Comparison of ENCODE assay signal across 8 cellular contexts in the genomic region with DNA sequence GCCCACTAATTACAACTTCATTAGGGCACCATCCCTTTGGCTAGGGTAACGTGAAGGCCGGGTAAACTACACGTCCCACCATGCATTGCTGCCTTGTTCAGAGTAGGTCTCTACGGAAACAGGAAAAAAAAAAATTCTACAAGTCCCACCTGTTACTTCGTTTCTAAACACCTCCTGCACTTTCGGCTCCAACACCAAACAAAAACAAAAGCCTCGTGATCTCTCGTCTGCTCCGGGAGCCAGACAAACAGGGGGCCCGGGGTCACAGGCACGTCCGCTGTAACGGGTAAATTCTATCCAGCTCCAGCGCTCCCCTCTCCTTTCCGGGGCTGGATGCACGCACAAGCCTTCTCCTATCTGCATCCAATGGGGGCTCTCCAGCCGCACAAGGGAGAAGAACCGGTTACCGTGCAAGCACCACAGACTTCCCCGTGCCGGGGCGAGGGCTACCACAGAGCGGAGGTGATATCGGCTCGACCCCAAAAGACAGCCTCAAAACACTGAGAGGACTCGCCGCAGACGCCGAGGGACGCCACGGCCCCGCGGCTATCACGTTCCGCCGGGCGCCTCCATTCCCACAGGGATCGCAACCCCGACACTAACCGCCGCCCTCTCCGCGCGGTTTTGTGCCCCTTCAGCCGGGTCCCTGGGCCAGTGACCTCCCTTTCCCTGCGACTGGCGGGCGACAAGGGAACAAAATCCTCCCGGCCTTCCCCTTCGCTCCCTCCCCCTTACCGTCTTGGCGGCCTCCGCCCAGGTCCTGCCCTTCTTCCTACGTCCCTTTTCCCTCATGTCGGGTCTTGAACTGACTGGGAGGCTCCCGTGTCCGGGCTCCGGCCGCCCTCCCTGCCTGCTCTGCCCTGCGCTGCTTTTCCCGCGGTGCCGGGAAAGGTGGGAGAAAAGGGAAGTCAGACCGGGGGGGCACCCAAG. TPM values are rescaled to one million over a fixed set of nuclear protein-coding genes. Genes with fewer than 3 reads are reported as not detected.
A peak's percentile ranks its signal among the peaks of the same experiment; 100 is the strongest.
DNase-seq lines count a peak whose midpoint lies in the region; ATAC-seq and TF ChIP-seq lines count a peak whose summit lies in the region.

No MANE protein-coding gene starts in this region.

- peak overlapping the region; percentile 95 for H3K27ac ChIP-seq in BLaER1

- DNase-seq in NCI-H82 treated with DMSO at 0.1 percent for 48 hours (lab: John Stamatoyannopoulos, UW; ENCODE audit: unreplicated experiment) (peak; percentile 16), mesothelial cell of epicardium (ENCODE audit: low spot score in 2 of 2, unreplicated experiment in 2 of 2) (peak; percentile 30 to 59)
- DNase-seq in activated CD8-positive, alpha-beta memory T cell treated with anti-CD3 and anti-CD28 coated beads, Interleukin-2, amount 10 ng/mL, durations not matched to agents 7 days and 5 days, result peak; percentile 79
- DNase-seq in stimulated activated CD8-positive, alpha-beta memory T cell treated with anti-CD3 and anti-CD28 coated beads, Interleukin-15, amount 100 ng/mL, for 48 hours (ENCODE audit: low read depth in 2 of 2), result peak; percentile 5 to 33

- H3K27me3 ChIP-seq in BLaER1, result no peaks in the 10 kb centered on the region
- H3K27me3 ChIP-seq in endocrine pancreas (ENCODE audit: control insufficient read depth, insufficient read depth, low read length), result no peaks in the 10 kb centered on the region

- CTCF ChIA-PET in activated CD8-positive, alpha-beta memory T cell treated with anti-CD3 and anti-CD28 coated beads, Interleukin-2, amount 10 ng/mL, durations not matched to agents 7 days and 5 days (lab: Charles Lee), result interaction anchor here (0.6 to 3.0 kb wide), 10 partner anchors 10 to 271 kb away, joined by 3 to 16 read pairs (median 4); a partner anchor contains a TSS

- peaks cover 47% of the 10 kb centered on the region for H4K20me1 ChIP-seq in BLaER1

- TF ChIP-seq CTCF in mesothelial cell of epicardium (IDR thresholded peaks at IDR 0.05; ENCODE audit: unreplicated experiment), result no peak

- H3K4me1 Mint-ChIP-seq in activated CD8-positive, alpha-beta memory T cell treated with anti-CD3 and anti-CD28 coated beads, Interleukin-2, amount 10 ng/mL, durations not matched to agents 7 days and 5 days, result peaks cover 42% of the 10 kb centered on the region
- H3K4me1 Mint-ChIP-seq in mesothelial cell of epicardium, result peaks cover 23% of the 10 kb centered on the region

- H3K27me3 Mint-ChIP-seq in activated CD8-positive, alpha-beta memory T cell treated with anti-CD3 and anti-CD28 coated beads, Interleukin-2, amount 10 ng/mL, durations not matched to agents 7 days and 5 days, result no peaks in the 10 kb centered on the region
- peaks cover 26% of the 10 kb centered on the region for H3K27me3 Mint-ChIP-seq in mesothelial cell of epicardium (ENCODE audit: low read depth)

- H3K9ac ChIP-seq in BLaER1, result peak overlapping the region; percentile 96
- peak overlapping the region; percentile 91 for H3K9ac ChIP-seq in endocrine pancreas (ENCODE audit: control insufficient read depth, insufficient read depth, low read length)

- ATAC-seq in GM19328 (IDR thresholded peaks at IDR 0.05; ENCODE audit: unreplicated experiment), result peak; percentile 48
- peak; percentile 31 for ATAC-seq in HG03565 (IDR thresholded peaks at IDR 0.05; ENCODE audit: unreplicated experiment)
- ATAC-seq in activated CD8-positive, alpha-beta memory T cell treated with anti-CD3 and anti-CD28 coated beads, Interleukin-2, amount 10 ng/mL, durations not matched to agents 7 days and 5 days, result peak; percentile 54

- peak overlapping the region; percentile 79 for H3K4me2 ChIP-seq in BLaER1

- no peaks in the 10 kb centered on the region for H3K9me3 Mint-ChIP-seq in activated CD8-positive, alpha-beta memory T cell treated with anti-CD3 and anti-CD28 coated beads, Interleukin-2, amount 10 ng/mL, durations not matched to agents 7 days and 5 days (ENCODE audit: low read depth)
- H3K9me3 Mint-ChIP-seq in mesothelial cell of epicardium, result no peaks in the 10 kb centered on the region

- H3K4me3 ChIP-seq in BLaER1 (peak overlapping the region; percentile 98), endocrine pancreas (ENCODE audit: control insufficient read depth, insufficient read depth, low read length) (peak overlapping the region; percentile 89)

- H3K9me3 ChIP-seq in BLaER1 (no peaks in the 10 kb centered on the region), endocrine pancreas (ENCODE audit: control insufficient read depth, low read length) (no peaks in the 10 kb centered on the region)

- H3K27ac Mint-ChIP-seq in activated CD8-positive, alpha-beta memory T cell treated with anti-CD3 and anti-CD28 coated beads, Interleukin-2, amount 10 ng/mL, durations not matched to agents 7 days and 5 days, result peak overlapping the region; percentile 98
- peak overlapping the region; percentile 99 for H3K27ac Mint-ChIP-seq in mesothelial cell of epicardium

- H3K36me3 Mint-ChIP-seq in activated CD8-positive, alpha-beta memory T cell treated with anti-CD3 and anti-CD28 coated beads, Interleukin-2, amount 10 ng/mL, durations not matched to agents 7 days and 5 days, result peaks cover 8% of the 10 kb centered on the region
- no peaks in the 10 kb centered on the region for H3K36me3 Mint-ChIP-seq in mesothelial cell of epicardium

- H3K36me3 ChIP-seq in BLaER1 (peaks cover 17% of the 10 kb centered on the region), endocrine pancreas (ENCODE audit: control insufficient read depth, insufficient read depth, low read length) (no peaks in the 10 kb centered on the region)

- H3K4me1 ChIP-seq in BLaER1 (peaks cover 24% of the 10 kb centered on the region), endocrine pancreas (ENCODE audit: control insufficient read depth, insufficient read depth, low read length) (peaks cover 21% of the 10 kb centered on the region)

- peak overlapping the region; percentile 98 for H3K4me3 Mint-ChIP-seq in activated CD8-positive, alpha-beta memory T cell treated with anti-CD3 and anti-CD28 coated beads, Interleukin-2, amount 10 ng/mL, durations not matched to agents 7 days and 5 days
- H3K4me3 Mint-ChIP-seq in mesothelial cell of epicardium, result peak overlapping the region; percentile 97

RNA-seq across cellular contexts. Expression of a gene that starts 0.6 kb away (rescaled TPM):
- 10 to 100 TPM; 56.1 to 62.0 TPM for total RNA-seq in activated CD8-positive, alpha-beta memory T cell treated with anti-CD3 and anti-CD28 coated beads, Interleukin-2, amount 10 ng/mL, durations not matched to agents 7 days and 5 days
- 24.8 to 25.5 TPM (median 25.4 TPM) in 3 replicates for total RNA-seq in mesothelial cell of epicardium

Comparison
In these comparisons a context has a peak if more than half of its experiments do, and no peak if none do; other contexts are left out.
1. Peak in every context shown above with its lines: DNase-seq, ATAC-seq, H3K4me3 ChIP-seq and H3K27ac ChIP-seq.
2. DNase-seq: peak in every context shown above with its lines; median percentile 79 in activated CD8-positive, alpha-beta memory T cell treated with anti-CD3 and anti-CD28 coated beads, Interleukin-2, amount 10 ng/mL, durations not matched to agents 7 days and 5 days; 44 in mesothelial cell of epicardium; 19 in stimulated activated CD8-positive, alpha-beta memory T cell treated with anti-CD3 and anti-CD28 coated beads, Interleukin-15, amount 100 ng/mL, for 48 hours; 16 in NCI-H82 treated with DMSO at 0.1 percent for 48 hours.